Comparison of ENCODE assay signal across 16 cellular contexts in genomic region chr7:121266307-121266894, GRCh38.
"Had no signal": no experiment of that assay in that cellular context is flagged by ENCODE, and none has a peak within 500 bp of the region (broad histone marks: within the 10 kb centered on the region; RNA-seq: fewer than 3 reads in every experiment).

No MANE protein-coding gene starts in this region.

- H3K4me3 ChIP-seq: SJSA1, SK-N-MC had no signal

- DNase-seq: Karpas-422, KG1, MM.1S, NCI-H1092 treated with DMSO at 0.1 percent for 48 hours, NCI-H1436, NCI-H1930, NCI-H2081 treated with DMSO at 0.1 percent for 48 hours, NCI-H2227 treated with DMSO at 0.1 percent for 48 hours, NCI-H524, NCI-H526 treated with DMSO at 0.1 percent for 48 hours, NCI-H748 treated with DMSO at 0.1 percent for 48 hours, Right ventricle myocardium superior, RPMI8226, SIG-M5 had no signal

- H3K9me3 ChIP-seq: SJSA1 had no signal

- H3K27me3 ChIP-seq: SJSA1 had no signal

- H3K27ac ChIP-seq: SJSA1, SK-N-MC had no signal
